In genomic region chr16:87685766-87686165, GRCh38 we compare ENCODE assay signal across 8 cellular contexts.
"Had no signal": no experiment of that assay in that cellular context is flagged by ENCODE, and none has a peak within 500 bp of the region (broad histone marks: within the 10 kb centered on the region; RNA-seq: fewer than 3 reads in every experiment).

No MANE protein-coding gene starts in this region.

- H3K4me3 ChIP-seq: GM12878 had no signal

- DNase-seq: GDM1, GF-D8 had no signal

- ATAC-seq: GM12878 had no signal

- FAIRE-seq: G401.6, GM12878, GM12891, GM12892, GM18507, GM19239 had no signal
